ENCODE assay signal across 8 cellular contexts in the genomic region with DNA sequence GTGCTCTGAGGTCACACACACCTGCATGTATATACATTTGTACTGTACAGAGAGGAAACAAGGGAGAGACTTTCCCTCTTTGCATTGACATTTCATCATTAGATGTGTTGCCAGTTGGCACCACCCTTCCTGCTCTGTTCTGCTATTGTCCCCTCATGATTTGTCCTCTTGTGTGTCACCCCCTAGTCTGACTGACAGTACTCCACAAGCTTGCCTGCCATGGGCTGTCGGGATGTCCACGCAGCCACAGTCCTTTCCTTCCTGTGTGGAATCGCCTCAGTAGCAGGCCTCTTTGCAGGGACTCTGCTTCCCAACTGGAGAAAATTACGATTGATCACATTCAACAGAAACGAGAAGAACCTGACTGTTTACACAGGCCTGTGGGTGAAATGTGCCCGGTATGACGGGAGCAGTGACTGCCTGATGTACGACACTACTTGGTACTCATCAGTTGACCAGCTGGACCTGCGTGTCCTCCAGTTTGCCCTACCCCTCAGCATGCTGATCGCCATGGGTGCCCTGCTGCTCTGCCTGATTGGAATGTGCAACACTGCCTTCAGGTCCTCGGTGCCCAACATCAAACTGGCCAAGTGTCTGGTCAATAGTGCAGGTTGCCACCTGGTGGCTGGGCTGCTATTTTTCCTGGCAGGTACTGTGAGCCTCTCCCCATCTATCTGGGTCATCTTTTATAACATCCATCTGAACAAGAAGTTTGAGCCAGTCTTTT. TPM values are rescaled to one million over a fixed set of nuclear protein-coding genes. Genes with fewer than 3 reads are reported as not detected.
A peak's percentile ranks its signal among the peaks of the same experiment; 100 is the strongest.
DNase-seq lines count a peak whose midpoint lies in the region; ATAC-seq and TF ChIP-seq lines count a peak whose summit lies in the region.

No MANE protein-coding gene starts in this region.

- H3K4me1 ChIP-seq in GM23248 (ENCODE audit: insufficient read depth) (peaks cover 10% of the 10 kb centered on the region; the same call in 1 of the 2 replicates), left ventricle myocardium inferior (peaks cover 77% of the 10 kb centered on the region), suprapubic skin (peaks cover 3% of the 10 kb centered on the region)

- peak; percentile 86 for ATAC-seq in SK-N-SH treated with all-trans-retinoic acid at 6 μM for 48 hours
- ATAC-seq in HG03139 (IDR thresholded peaks at IDR 0.05; ENCODE audit: unreplicated experiment), result no peak
- no peak for ATAC-seq in GM21360 (IDR thresholded peaks at IDR 0.05; ENCODE audit: unreplicated experiment)

- TF ChIP-seq CTCF in left ventricle myocardium inferior (IDR thresholded peaks at IDR 0.05; ENCODE audit: borderline replicate concordance), result peak; percentile 38
- no peak for TF ChIP-seq CTCF in suprapubic skin (IDR thresholded peaks at IDR 0.05)

- no peak for TF ChIP-seq POLR2A in suprapubic skin (IDR thresholded peaks at IDR 0.05)

- H4K20me1 ChIP-seq in GM23248 (ENCODE audit: insufficient read depth), result no peaks in the 10 kb centered on the region

- no peaks in the 10 kb centered on the region for H3K9me3 ChIP-seq in GM23248 (ENCODE audit: low read depth)
- no peaks in the 10 kb centered on the region for H3K9me3 ChIP-seq in left ventricle myocardium inferior (replicated peaks)
- H3K9me3 ChIP-seq in suprapubic skin, result no peaks in the 10 kb centered on the region

- H3K27ac ChIP-seq in GM23248 (no peak overlapping the region), left ventricle myocardium inferior (replicated peaks) (no peak overlapping the region), suprapubic skin (no peak overlapping the region)

- H3F3A ChIP-seq in GM23248 (ENCODE audit: insufficient read depth), result peaks cover 24% of the 10 kb centered on the region

- no peaks in the 10 kb centered on the region for H3K9me2 ChIP-seq in GM23248 (ENCODE audit: insufficient read depth)

- intact Hi-C loops in left ventricle myocardium inferior (cut with micrococcal nuclease), result no loop called here

- peaks cover 45% of the 10 kb centered on the region for H3K36me3 ChIP-seq in GM23248 (ENCODE audit: low read depth)
- H3K36me3 ChIP-seq in left ventricle myocardium inferior, result peaks cover 62% of the 10 kb centered on the region
- peaks cover 22% of the 10 kb centered on the region for H3K36me3 ChIP-seq in suprapubic skin

- H3K27me3 ChIP-seq in GM23248 (replicated peaks; ENCODE audit: insufficient read depth) (no peaks in the 10 kb centered on the region), left ventricle myocardium inferior (ENCODE audit: low read depth) (no peaks in the 10 kb centered on the region), suprapubic skin (no peaks in the 10 kb centered on the region)

- H2AFZ ChIP-seq in GM23248, result no peak overlapping the region

- H3K4me3 ChIP-seq in GM23248 (no peak overlapping the region), left ventricle myocardium inferior (no peak overlapping the region), suprapubic skin (no peak overlapping the region)

- in situ Hi-C loops in GM23248 (cut with MboI), result no loop called here

- DNase-seq in DMS53 treated with DMSO at 0.1 percent for 48 hours (lab: John Stamatoyannopoulos, UW; ENCODE audit: unreplicated experiment) (peak; percentile 23), GM23248 (peak; percentile 20), left ventricle myocardium inferior (no peak), suprapubic skin (ENCODE audit: low spot score in 2 of 2) (no peak), retina (no peak)

- peaks cover 72% of the 10 kb centered on the region for H3K79me2 ChIP-seq in GM23248 (ENCODE audit: insufficient read depth)

- H3K9ac ChIP-seq in GM23248, result no peak overlapping the region

- 90 to 92% methylated on average over 11 of the region's 11 CpGs for WGBS in GM23248 (ENCODE audit: low coverage in 1 of 2, low lambda C conversion rate in 2 of 2, missing lambda C conversion rate in 2 of 2), 2 experiments
- 92% methylated on average over 11 of the region's 11 CpGs for WGBS in suprapubic skin

- TF ChIP-seq EP300 in suprapubic skin (IDR thresholded peaks at IDR 0.05), result no peak

- no peak overlapping the region for H3K4me2 ChIP-seq in GM23248 (ENCODE audit: unreplicated experiment)

TF ChIP-seq in SK-N-SH treated with all-trans-retinoic acid at 6 μM for 48 hours, 23 proteins besides CTCF, POLR2A, EP300 and RAD21:
- no peak for TF ChIP-seq RARB (CRISPR knock-in tag; IDR thresholded peaks at IDR 0.05)
- no peak for TF ChIP-seq ZNF70 (CRISPR knock-in tag; IDR thresholded peaks at IDR 0.05)
- TF ChIP-seq ZNF565 (CRISPR knock-in tag; conservative IDR thresholded peaks at IDR 0.05; ENCODE audit: low read depth), result no peak
- no peak for TF ChIP-seq ISL1 (CRISPR knock-in tag; IDR thresholded peaks at IDR 0.05)
- no peak for TF ChIP-seq SNAI2 (CRISPR knock-in tag; IDR thresholded peaks at IDR 0.05)

RNA-seq across cellular contexts. Expression of a gene that starts 9.4 kb away (rescaled TPM):
- 35.6 and 38.3 TPM in 2 replicates for total RNA-seq in GM23248 (2014; rRNA removed; shearing (Covaris generic))
- polyA plus RNA-seq in GM23248 (2016; fragmentation: Nextera tagmentation; extraction: Ambion mirVana), result 24.1 and 24.3 TPM in 2 replicates
- total RNA-seq in left ventricle myocardium inferior, result 40.3 TPM
- 10 to 100 TPM in 3 of 4 donors, 1 to 10 TPM in 1; 9.8 to 24.2 (median 17.7) TPM for total RNA-seq in suprapubic skin

RNA-seq across cellular contexts. Expression of a gene that starts 56.8 kb away (rescaled TPM):
- total RNA-seq in GM23248 (2014; rRNA removed; shearing (Covaris generic)), result not detected in 2 replicates
- polyA plus RNA-seq in GM23248 (2016; fragmentation: Nextera tagmentation; extraction: Ambion mirVana), result not detected in 2 replicates
- total RNA-seq in left ventricle myocardium inferior, result not detected
- not detected for total RNA-seq in suprapubic skin

Comparison
In these comparisons a context has a peak if more than half of its experiments do, and no peak if none do; other contexts are left out.
1. DNase-seq: peak in DMS53 treated with DMSO at 0.1 percent for 48 hours (single experiment) and GM23248 (single experiment); none in left ventricle myocardium inferior (single experiment), suprapubic skin (0 of 2) and retina (single experiment).